Comparison of ENCODE assay signal across 1 cellular context in the genomic region with DNA sequence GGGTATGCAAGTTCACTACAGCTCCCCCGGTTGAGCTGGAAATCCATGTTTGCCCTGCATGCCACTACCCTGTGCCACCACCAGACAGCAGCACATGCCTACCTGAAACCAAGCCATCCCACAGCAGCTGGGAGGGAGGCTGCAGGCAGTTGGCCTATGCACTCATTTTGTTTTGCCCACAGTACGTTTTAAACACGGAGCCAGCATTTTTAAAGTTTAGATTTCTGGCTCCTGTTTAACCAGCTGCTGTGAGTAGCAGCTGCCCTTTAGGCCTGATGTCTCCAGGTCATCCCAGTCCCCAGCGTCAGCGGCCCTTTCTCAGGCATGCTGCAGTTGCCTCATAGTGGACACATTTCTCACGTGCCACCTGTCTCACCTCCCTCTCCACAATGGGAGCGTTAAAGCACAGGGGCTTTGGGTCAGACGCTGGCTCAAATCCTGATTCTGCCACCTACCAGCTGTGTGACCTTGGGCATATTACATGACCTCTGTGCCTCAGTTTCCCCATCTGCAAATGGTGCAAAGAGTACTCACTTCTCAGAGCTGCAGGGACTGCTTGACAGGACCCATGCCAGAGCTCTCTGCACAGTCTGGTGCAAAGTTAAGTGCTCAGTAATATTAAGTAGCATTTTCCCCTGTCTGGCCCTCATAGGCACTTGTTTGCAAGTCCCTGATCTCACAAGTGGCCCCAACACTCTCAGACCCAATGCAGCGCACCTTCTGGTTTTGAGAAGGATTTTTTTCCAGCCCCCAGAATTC.
TF ChIP-seq lines count a peak whose summit lies in the region.

No MANE protein-coding gene starts in this region.

TF ChIP-seq in HepG2, 621 proteins besides CTCF, POLR2A, EP300 and RAD21 (continued from another document and continues in another):
- TF ChIP-seq ZSCAN9 (CRISPR knock-in tag; IDR thresholded peaks at IDR 0.05; ENCODE audit: borderline replicate concordance): no peak; the same call in 1 of the 2 replicates
- no peak for TF ChIP-seq NPAS2 (CRISPR knock-in tag; IDR thresholded peaks at IDR 0.05; ENCODE audit: borderline replicate concordance)
- TF ChIP-seq CBX1 (IDR thresholded peaks at IDR 0.05; ENCODE audit: low read depth): peak; percentile 60
- TF ChIP-seq, protein P1, sequence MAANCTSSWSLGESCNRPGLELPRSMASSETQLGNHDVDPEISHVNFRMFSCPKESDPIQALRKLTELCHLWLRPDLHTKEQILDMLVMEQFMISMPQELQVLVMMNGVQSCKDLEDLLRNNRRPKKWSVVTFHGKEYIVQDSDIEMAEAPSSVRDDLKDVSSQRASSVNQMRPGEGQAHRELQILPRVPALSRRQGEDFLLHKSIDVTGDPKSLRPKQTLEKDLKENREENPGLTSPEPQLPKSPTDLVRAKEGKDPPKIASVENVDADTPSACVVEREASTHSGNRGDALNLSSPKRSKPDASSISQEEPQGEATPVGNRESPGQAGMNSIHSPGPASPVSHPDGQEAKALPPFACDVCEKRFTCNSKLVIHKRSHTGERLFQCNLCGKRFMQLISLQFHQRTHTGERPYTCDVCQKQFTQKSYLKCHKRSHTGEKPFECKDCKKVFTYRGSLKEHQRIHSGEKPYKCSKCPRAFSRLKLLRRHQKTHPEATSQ (CRISPR knock-in tag; IDR thresholded peaks at IDR 0.05; ENCODE audit: borderline replicate concordance): no peak
- TF ChIP-seq ZNF557 (CRISPR knock-in tag; IDR thresholded peaks at IDR 0.05): no peak
- no peak for TF ChIP-seq SOX13 (IDR thresholded peaks at IDR 0.05)
- no peak for TF ChIP-seq SOX13 (CRISPR knock-in tag; conservative IDR thresholded peaks at IDR 0.05 in 1 of 2, IDR thresholded peaks at IDR 0.05 in 1 of 2)
- TF ChIP-seq, protein P2, sequence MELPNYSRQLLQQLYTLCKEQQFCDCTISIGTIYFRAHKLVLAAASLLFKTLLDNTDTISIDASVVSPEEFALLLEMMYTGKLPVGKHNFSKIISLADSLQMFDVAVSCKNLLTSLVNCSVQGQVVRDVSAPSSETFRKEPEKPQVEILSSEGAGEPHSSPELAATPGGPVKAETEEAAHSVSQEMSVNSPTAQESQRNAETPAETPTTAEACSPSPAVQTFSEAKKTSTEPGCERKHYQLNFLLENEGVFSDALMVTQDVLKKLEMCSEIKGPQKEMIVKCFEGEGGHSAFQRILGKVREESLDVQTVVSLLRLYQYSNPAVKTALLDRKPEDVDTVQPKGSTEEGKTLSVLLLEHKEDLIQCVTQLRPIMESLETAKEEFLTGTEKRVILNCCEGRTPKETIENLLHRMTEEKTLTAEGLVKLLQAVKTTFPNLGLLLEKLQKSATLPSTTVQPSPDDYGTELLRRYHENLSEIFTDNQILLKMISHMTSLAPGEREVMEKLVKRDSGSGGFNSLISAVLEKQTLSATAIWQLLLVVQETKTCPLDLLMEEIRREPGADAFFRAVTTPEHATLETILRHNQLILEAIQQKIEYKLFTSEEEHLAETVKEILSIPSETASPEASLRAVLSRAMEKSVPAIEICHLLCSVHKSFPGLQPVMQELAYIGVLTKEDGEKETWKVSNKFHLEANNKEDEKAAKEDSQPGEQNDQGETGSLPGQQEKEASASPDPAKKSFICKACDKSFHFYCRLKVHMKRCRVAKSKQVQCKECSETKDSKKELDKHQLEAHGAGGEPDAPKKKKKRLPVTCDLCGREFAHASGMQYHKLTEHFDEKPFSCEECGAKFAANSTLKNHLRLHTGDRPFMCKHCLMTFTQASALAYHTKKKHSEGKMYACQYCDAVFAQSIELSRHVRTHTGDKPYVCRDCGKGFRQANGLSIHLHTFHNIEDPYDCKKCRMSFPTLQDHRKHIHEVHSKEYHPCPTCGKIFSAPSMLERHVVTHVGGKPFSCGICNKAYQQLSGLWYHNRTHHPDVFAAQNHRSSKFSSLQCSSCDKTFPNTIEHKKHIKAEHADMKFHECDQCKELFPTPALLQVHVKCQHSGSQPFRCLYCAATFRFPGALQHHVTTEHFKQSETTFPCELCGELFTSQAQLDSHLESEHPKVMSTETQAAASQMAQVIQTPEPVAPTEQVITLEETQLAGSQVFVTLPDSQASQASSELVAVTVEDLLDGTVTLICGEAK (IDR thresholded peaks at IDR 0.05): no peak
- TF ChIP-seq, protein P2 (CRISPR knock-in tag; IDR thresholded peaks at IDR 0.05): no peak
- no peak for TF ChIP-seq SNAPC2 (CRISPR knock-in tag; IDR thresholded peaks at IDR 0.05)
- TF ChIP-seq, protein P3, sequence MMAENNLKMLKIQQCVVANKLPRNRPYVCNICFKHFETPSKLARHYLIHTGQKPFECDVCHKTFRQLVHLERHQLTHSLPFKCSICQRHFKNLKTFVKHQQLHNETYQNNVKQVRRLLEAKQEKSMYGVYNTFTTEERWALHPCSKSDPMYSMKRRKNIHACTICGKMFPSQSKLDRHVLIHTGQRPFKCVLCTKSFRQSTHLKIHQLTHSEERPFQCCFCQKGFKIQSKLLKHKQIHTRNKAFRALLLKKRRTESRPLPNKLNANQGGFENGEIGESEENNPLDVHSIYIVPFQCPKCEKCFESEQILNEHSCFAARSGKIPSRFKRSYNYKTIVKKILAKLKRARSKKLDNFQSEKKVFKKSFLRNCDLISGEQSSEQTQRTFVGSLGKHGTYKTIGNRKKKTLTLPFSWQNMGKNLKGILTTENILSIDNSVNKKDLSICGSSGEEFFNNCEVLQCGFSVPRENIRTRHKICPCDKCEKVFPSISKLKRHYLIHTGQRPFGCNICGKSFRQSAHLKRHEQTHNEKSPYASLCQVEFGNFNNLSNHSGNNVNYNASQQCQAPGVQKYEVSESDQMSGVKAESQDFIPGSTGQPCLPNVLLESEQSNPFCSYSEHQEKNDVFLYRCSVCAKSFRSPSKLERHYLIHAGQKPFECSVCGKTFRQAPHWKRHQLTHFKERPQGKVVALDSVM (CRISPR knock-in tag; IDR thresholded peaks at IDR 0.05): no peak; the same call in 1 of the 2 replicates
- peak; percentile 38; the same call in 1 of the 2 replicates for TF ChIP-seq ZNF24 (IDR thresholded peaks at IDR 0.05)
- TF ChIP-seq CC2D1A (CRISPR knock-in tag; IDR thresholded peaks at IDR 0.05): no peak
- no peak for TF ChIP-seq MATR3 (CRISPR knock-in tag; IDR thresholded peaks at IDR 0.05)
- TF ChIP-seq ZNF607 (CRISPR knock-in tag; IDR thresholded peaks at IDR 0.05; ENCODE audit: borderline replicate concordance): no peak
- no peak for TF ChIP-seq IKZF1 (IDR thresholded peaks at IDR 0.05)
- TF ChIP-seq, protein P4, sequence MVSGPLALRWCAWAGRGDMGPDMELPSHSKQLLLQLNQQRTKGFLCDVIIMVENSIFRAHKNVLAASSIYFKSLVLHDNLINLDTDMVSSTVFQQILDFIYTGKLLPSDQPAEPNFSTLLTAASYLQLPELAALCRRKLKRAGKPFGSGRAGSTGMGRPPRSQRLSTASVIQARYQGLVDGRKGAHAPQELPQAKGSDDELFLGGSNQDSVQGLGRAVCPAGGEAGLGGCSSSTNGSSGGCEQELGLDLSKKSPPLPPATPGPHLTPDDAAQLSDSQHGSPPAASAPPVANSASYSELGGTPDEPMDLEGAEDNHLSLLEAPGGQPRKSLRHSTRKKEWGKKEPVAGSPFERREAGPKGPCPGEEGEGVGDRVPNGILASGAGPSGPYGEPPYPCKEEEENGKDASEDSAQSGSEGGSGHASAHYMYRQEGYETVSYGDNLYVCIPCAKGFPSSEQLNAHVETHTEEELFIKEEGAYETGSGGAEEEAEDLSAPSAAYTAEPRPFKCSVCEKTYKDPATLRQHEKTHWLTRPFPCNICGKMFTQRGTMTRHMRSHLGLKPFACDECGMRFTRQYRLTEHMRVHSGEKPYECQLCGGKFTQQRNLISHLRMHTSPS (CRISPR knock-in tag; IDR thresholded peaks at IDR 0.05; ENCODE audit: low read depth): no peak
- peak; percentile 68; the same call in 1 of the 2 replicates for TF ChIP-seq ZFP36L1 (CRISPR knock-in tag; IDR thresholded peaks at IDR 0.05)
- no peak for TF ChIP-seq FOXJ3 (CRISPR knock-in tag; IDR thresholded peaks at IDR 0.05; ENCODE audit: borderline replicate concordance)
- TF ChIP-seq ZNF782 (CRISPR knock-in tag; IDR thresholded peaks at IDR 0.05; ENCODE audit: borderline replicate concordance): no peak
- TF ChIP-seq FOXA3 (CRISPR knock-in tag; IDR thresholded peaks at IDR 0.05): peak; percentile 66
- no peak for TF ChIP-seq MTA1 (CRISPR knock-in tag; IDR thresholded peaks at IDR 0.05; ENCODE audit: borderline replicate concordance)
- peak; percentile 68; the same call in 1 of the 2 replicates for TF ChIP-seq YEATS2 (CRISPR knock-in tag; IDR thresholded peaks at IDR 0.05; ENCODE audit: borderline replicate concordance)
- peak; percentile 86; the same call in 1 of the 2 replicates for TF ChIP-seq ZNF572 (CRISPR knock-in tag; IDR thresholded peaks at IDR 0.05)
- no peak for TF ChIP-seq ZNF367 (CRISPR knock-in tag; IDR thresholded peaks at IDR 0.05; ENCODE audit: borderline replicate concordance)
- TF ChIP-seq, protein P5, sequence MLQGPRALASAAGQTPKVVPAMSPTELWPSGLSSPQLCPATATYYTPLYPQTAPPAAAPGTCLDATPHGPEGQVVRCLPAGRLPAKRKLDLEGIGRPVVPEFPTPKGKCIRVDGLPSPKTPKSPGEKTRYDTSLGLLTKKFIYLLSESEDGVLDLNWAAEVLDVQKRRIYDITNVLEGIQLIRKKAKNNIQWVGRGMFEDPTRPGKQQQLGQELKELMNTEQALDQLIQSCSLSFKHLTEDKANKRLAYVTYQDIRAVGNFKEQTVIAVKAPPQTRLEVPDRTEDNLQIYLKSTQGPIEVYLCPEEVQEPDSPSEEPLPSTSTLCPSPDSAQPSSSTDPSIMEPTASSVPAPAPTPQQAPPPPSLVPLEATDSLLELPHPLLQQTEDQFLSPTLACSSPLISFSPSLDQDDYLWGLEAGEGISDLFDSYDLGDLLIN (CRISPR knock-in tag; IDR thresholded peaks at IDR 0.05; ENCODE audit: borderline replicate concordance): no peak
- TF ChIP-seq ZNF747 (CRISPR knock-in tag; IDR thresholded peaks at IDR 0.05; ENCODE audit: borderline replicate concordance): 0 out of 2 replicates have a peak, but pooled peaks have one; percentile 18
- TF ChIP-seq ZMYM3 (CRISPR knock-in tag; IDR thresholded peaks at IDR 0.05): peak; percentile 76; the same call in 1 of the 2 replicates
- no peak for TF ChIP-seq ZNF34 (CRISPR knock-in tag; IDR thresholded peaks at IDR 0.05; ENCODE audit: borderline replicate concordance)
- TF ChIP-seq ATAD3A (CRISPR knock-in tag; IDR thresholded peaks at IDR 0.05): no peak
- TF ChIP-seq RCOR2 (CRISPR knock-in tag; IDR thresholded peaks at IDR 0.05): 0 out of 2 replicates have a peak, but pooled peaks have one; percentile 45
- TF ChIP-seq, protein P6, sequence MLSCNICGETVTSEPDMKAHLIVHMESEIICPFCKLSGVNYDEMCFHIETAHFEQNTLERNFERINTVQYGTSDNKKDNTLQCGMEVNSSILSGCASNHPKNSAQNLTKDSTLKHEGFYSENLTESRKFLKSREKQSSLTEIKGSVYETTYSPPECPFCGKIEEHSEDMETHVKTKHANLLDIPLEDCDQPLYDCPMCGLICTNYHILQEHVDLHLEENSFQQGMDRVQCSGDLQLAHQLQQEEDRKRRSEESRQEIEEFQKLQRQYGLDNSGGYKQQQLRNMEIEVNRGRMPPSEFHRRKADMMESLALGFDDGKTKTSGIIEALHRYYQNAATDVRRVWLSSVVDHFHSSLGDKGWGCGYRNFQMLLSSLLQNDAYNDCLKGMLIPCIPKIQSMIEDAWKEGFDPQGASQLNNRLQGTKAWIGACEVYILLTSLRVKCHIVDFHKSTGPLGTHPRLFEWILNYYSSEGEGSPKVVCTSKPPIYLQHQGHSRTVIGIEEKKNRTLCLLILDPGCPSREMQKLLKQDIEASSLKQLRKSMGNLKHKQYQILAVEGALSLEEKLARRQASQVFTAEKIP (CRISPR knock-in tag; IDR thresholded peaks at IDR 0.05; ENCODE audit: borderline replicate concordance): no peak
- TF ChIP-seq XBP1 (CRISPR knock-in tag; IDR thresholded peaks at IDR 0.05): no peak
- TF ChIP-seq RARG (CRISPR knock-in tag; IDR thresholded peaks at IDR 0.05; ENCODE audit: low read depth): no peak
- peak; percentile 82 for TF ChIP-seq SAP130 (CRISPR knock-in tag; IDR thresholded peaks at IDR 0.05; ENCODE audit: low read depth)
- TF ChIP-seq, protein P7, sequence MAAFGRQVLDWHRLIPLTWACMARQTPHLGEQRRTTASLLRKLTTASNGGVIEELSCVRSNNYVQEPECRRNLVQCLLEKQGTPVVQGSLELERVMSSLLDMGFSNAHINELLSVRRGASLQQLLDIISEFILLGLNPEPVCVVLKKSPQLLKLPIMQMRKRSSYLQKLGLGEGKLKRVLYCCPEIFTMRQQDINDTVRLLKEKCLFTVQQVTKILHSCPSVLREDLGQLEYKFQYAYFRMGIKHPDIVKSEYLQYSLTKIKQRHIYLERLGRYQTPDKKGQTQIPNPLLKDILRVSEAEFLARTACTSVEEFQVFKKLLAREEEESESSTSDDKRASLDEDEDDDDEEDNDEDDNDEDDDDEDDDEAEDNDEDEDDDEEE (CRISPR knock-in tag; IDR thresholded peaks at IDR 0.05): peak; percentile 60; the same call in 1 of the 2 replicates
- peak; percentile 61 for TF ChIP-seq NR2F6 (IDR thresholded peaks at IDR 0.05)
- peak; percentile 36 for TF ChIP-seq NR2F6 (CRISPR knock-in tag; IDR thresholded peaks at IDR 0.05)
